1 cellular context compared by ENCODE assay signal in the genomic region with DNA sequence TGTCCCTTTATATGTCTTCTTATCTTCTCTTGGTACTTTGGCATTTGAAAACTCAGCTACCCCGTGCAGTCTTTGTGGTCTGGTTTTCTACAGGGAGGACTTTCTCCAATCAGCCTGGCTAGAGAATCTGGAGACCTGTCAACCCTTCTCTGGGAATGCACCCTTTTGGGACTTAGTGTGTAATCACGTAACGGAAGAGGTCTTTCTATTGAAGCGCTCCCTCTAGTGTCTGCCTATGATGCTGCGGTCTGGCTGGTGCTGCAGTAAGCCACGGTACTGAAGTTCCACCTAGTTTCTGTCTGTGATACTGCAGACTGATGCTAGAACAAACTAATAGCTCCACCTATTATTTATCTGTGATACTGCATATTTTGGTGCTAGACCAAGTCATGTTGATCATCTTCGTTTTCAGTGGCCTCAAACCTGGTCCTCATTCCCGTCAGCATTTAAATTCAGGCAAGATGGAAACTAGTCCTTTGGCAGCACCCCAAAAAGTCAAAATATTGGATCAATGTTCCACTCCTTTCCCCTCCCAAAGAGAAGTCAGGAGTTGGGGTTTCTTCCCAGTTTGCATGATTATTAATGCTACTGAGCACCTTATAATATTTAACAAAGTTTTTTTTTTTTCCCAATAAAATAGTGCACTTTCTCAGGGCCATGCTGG.
TF ChIP-seq lines count a peak whose summit lies in the region.

No MANE protein-coding gene starts in this region.

TF ChIP-seq in GM12878, 131 proteins besides CTCF, POLR2A, EP300 and RAD21 (continued from another document):
- TF ChIP-seq, protein P1, sequence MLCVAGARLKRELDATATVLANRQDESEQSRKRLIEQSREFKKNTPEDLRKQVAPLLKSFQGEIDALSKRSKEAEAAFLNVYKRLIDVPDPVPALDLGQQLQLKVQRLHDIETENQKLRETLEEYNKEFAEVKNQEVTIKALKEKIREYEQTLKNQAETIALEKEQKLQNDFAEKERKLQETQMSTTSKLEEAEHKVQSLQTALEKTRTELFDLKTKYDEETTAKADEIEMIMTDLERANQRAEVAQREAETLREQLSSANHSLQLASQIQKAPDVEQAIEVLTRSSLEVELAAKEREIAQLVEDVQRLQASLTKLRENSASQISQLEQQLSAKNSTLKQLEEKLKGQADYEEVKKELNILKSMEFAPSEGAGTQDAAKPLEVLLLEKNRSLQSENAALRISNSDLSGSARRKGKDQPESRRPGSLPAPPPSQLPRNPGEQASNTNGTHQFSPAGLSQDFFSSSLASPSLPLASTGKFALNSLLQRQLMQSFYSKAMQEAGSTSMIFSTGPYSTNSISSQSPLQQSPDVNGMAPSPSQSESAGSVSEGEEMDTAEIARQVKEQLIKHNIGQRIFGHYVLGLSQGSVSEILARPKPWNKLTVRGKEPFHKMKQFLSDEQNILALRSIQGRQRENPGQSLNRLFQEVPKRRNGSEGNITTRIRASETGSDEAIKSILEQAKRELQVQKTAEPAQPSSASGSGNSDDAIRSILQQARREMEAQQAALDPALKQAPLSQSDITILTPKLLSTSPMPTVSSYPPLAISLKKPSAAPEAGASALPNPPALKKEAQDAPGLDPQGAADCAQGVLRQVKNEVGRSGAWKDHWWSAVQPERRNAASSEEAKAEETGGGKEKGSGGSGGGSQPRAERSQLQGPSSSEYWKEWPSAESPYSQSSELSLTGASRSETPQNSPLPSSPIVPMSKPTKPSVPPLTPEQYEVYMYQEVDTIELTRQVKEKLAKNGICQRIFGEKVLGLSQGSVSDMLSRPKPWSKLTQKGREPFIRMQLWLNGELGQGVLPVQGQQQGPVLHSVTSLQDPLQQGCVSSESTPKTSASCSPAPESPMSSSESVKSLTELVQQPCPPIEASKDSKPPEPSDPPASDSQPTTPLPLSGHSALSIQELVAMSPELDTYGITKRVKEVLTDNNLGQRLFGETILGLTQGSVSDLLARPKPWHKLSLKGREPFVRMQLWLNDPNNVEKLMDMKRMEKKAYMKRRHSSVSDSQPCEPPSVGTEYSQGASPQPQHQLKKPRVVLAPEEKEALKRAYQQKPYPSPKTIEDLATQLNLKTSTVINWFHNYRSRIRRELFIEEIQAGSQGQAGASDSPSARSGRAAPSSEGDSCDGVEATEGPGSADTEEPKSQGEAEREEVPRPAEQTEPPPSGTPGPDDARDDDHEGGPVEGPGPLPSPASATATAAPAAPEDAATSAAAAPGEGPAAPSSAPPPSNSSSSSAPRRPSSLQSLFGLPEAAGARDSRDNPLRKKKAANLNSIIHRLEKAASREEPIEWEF (IDR thresholded peaks at IDR 0.05; ENCODE audit: insufficient replicate concordance, low read depth, low read length) = no peak
- TF ChIP-seq CREM (IDR thresholded peaks at IDR 0.05; ENCODE audit: low read depth) (peak; percentile 72), SREBF1 (IDR thresholded peaks at IDR 0.05; ENCODE audit: low read length) (no peak)
TF ChIP-seq in GM12878: peak in this region for 27.
